In the genomic region with DNA sequence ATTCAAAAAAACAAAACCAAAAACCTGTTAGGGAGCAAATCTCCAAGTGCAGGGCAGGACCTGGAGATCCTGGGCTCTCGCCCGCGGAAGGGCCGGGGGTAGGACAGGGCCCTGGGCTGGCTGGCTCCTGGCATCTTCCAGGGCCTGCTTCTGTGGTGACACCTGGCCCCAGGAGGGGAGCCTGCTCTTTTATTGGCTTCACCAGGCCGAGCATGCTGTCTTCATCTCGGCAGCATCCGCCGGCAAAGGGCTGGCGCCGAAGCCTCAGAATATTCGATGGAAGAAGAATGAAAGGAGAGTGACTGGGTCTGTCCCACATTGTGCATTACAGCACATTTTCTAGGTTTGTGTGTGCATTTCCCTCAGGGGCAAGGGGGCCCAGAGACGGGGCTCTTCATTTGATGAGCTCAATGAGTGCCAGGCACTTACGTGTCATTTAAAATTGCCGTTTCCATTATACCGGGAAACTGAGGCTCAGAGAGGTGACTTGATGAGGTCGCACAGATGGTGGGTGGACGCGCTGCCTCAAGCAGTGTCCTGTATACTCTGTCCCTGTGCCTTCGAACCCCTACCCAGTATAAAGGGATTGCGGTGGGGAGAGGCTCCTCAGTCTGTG, we compare ENCODE assay signal across 8 cellular contexts.
DNase-seq lines count a peak whose midpoint lies in the region; ATAC-seq, FAIRE-seq and TF ChIP-seq lines count a peak whose summit lies in the region.

No MANE protein-coding gene starts in this region.

- no peak for TF ChIP-seq POLR2A in endothelial cell of umbilical vein (IDR thresholded peaks at IDR 0.05; ENCODE audit: low read depth, low read length)

- TF ChIP-seq RAD21 in neural cell (conservative IDR thresholded peaks at IDR 0.05): no peak

- TF ChIP-seq CTCF in endothelial cell of umbilical vein (IDR thresholded peaks at IDR 0.05; ENCODE audit: extremely low read depth in 1 of 2, insufficient read depth in 1 of 2, low read depth in 1 of 2, low read length in 2 of 2) (no peak), neural cell (IDR thresholded peaks at IDR 0.05; ENCODE audit: poor library complexity, severe bottlenecking) (no peak), D721Med (IDR thresholded peaks at IDR 0.05; ENCODE audit: insufficient read depth, missing control alignments) (no peak)

- peak; percentile 12 for ATAC-seq in GM21723 (IDR thresholded peaks at IDR 0.05; ENCODE audit: unreplicated experiment)
- ATAC-seq in GM18519 (IDR thresholded peaks at IDR 0.05; ENCODE audit: low FRiP score, unreplicated experiment): no peak
- no peak for ATAC-seq in HG02938 (IDR thresholded peaks at IDR 0.05; ENCODE audit: unreplicated experiment)

- no peaks in the 10 kb centered on the region for H3K79me2 ChIP-seq in endothelial cell of umbilical vein (ENCODE audit: control insufficient read depth, insufficient read depth, low read length)
- H3K79me2 ChIP-seq in neural cell (replicated peaks; ENCODE audit: insufficient read depth, low read length): no peaks in the 10 kb centered on the region

- FAIRE-seq in endothelial cell of umbilical vein (lab: Jason Lieb, UNC) (no peak), D721Med (lab: Jason Lieb, UNC) (no peak)

- TF ChIP-seq EP300 in neural cell (conservative IDR thresholded peaks at IDR 0.05; ENCODE audit: poor library complexity, severe bottlenecking): no peak

- H2AFZ ChIP-seq in endothelial cell of umbilical vein (ENCODE audit: low read depth, low read length) (peak overlapping the region; percentile 57), neural cell (ENCODE audit: low read depth, low read length) (peak overlapping the region; percentile 77)

- no peaks in the 10 kb centered on the region for H3K9me1 ChIP-seq in endothelial cell of umbilical vein (replicated peaks; ENCODE audit: control insufficient read depth, extremely low read depth, insufficient read depth, low read length)

- no peaks in the 10 kb centered on the region for H3K9me2 ChIP-seq in neural cell (ENCODE audit: insufficient read depth, low read length)

- intact Hi-C loops in endothelial cell of umbilical vein (cut with micrococcal nuclease): loop anchor here (5.0 kb wide), 1 partner anchor 71 kb away; a partner anchor contains a TSS

- no TSS peak for BruUV-seq in endothelial cell of umbilical vein (replicated peaks; lab: Mats Ljungman, UMichigan)

- no peaks in the 10 kb centered on the region for H4K20me1 ChIP-seq in endothelial cell of umbilical vein (replicated peaks; ENCODE audit: control insufficient read depth, extremely low read depth, insufficient read depth, low read length)
- H4K20me1 ChIP-seq in neural cell (ENCODE audit: insufficient read depth): no peaks in the 10 kb centered on the region

- POLR2A ChIA-PET in endothelial cell of umbilical vein (lab: Charles Lee): interaction anchor here (0.6 kb wide), 1 partner anchor 8 kb away, joined by 10 read pairs; no protein-coding TSS in a partner anchor

- H3K9ac ChIP-seq in endothelial cell of umbilical vein (replicated peaks; ENCODE audit: extremely low read depth, insufficient read depth, low read length) (peak overlapping the region; percentile 82), neural cell (ENCODE audit: low read length) (peak overlapping the region; percentile 82)

- peak; percentile 31 for DNase-seq in RPMI8226
- no peak for DNase-seq in endothelial cell of umbilical vein (ENCODE audit: low read depth, low spot score)
- no peak for DNase-seq in D721Med (ENCODE audit: insufficient read length, low spot score)
- DNase-seq in cortex of kidney (lab: John Stamatoyannopoulos, UW): no peak

- CTCF ChIA-PET in endothelial cell of umbilical vein (lab: Charles Lee): interaction anchor here (0.7 to 2.3 kb wide), 2 partner anchors 98 to 465 kb away, joined by 3 to 9 read pairs; no protein-coding TSS in a partner anchor

- H3K36me3 ChIP-seq in endothelial cell of umbilical vein (ENCODE audit: control insufficient read depth in 2 of 2, extremely low read depth in 1 of 2, insufficient read depth in 2 of 2, low read length in 2 of 2): no peaks in the 10 kb centered on the region
- H3K36me3 ChIP-seq in neural cell (ENCODE audit: insufficient read depth, low read length): no peaks in the 10 kb centered on the region

- H3K27me3 ChIP-seq in endothelial cell of umbilical vein (ENCODE audit: control insufficient read depth in 2 of 2, insufficient read depth in 2 of 2, low read length in 2 of 2): no peaks in the 10 kb centered on the region
- H3K27me3 ChIP-seq in neural cell (ENCODE audit: insufficient read depth, low read depth, low read length): no peaks in the 10 kb centered on the region

- no peaks in the 10 kb centered on the region for H3F3A ChIP-seq in neural cell (ENCODE audit: insufficient read depth, low read length, poor library complexity, severe bottlenecking)

- H3K27ac ChIP-seq in endothelial cell of umbilical vein (ENCODE audit: insufficient read depth, low read depth, low read length): no peak overlapping the region
- H3K27ac ChIP-seq in neural cell (ENCODE audit: low read length): peak overlapping the region; percentile 57

- H3K4me3 ChIP-seq in endothelial cell of umbilical vein (replicated peaks in 1 of 3; ENCODE audit: insufficient read depth in 1 of 3, low read depth in 1 of 3, low read length in 3 of 3) (peak overlapping the region; percentile 35 to 64 (median 59)), neural cell (ENCODE audit: low read length) (peak overlapping the region; percentile 75)

- H3K9me3 ChIP-seq in endothelial cell of umbilical vein (replicated peaks; ENCODE audit: control insufficient read depth, insufficient read depth, low read length) (no peaks in the 10 kb centered on the region), neural cell (ENCODE audit: low read length) (no peaks in the 10 kb centered on the region)

- peaks cover 11% of the 10 kb centered on the region for H3K4me1 ChIP-seq in endothelial cell of umbilical vein (ENCODE audit: control insufficient read depth, extremely low read depth, insufficient read depth, low read length)

- peak overlapping the region; percentile 26 for H3K4me2 ChIP-seq in endothelial cell of umbilical vein (ENCODE audit: insufficient read depth, low read length)
- H3K4me2 ChIP-seq in neural cell (ENCODE audit: low read length): peak overlapping the region; percentile 21

- dilution Hi-C loops in endothelial cell of umbilical vein (cut with MboI; ENCODE audit: extremely low pct_ligation_motif_present, low sequenced_read_pairs): no loop called here

TF ChIP-seq in endothelial cell of umbilical vein, 7 proteins besides CTCF, POLR2A, EP300 and RAD21:
- no peak for TF ChIP-seq FOS (IDR thresholded peaks at IDR 0.05; ENCODE audit: borderline replicate concordance, insufficient read depth, low read length)
- TF ChIP-seq JUN (IDR thresholded peaks at IDR 0.05; ENCODE audit: borderline replicate concordance, insufficient read depth, insufficient read length, low read depth): no peak
- TF ChIP-seq, protein P1, sequence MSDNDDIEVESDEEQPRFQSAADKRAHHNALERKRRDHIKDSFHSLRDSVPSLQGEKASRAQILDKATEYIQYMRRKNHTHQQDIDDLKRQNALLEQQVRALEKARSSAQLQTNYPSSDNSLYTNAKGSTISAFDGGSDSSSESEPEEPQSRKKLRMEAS (IDR thresholded peaks at IDR 0.05; ENCODE audit: insufficient read depth, insufficient read length): no peak
- no peak for TF ChIP-seq GATA2 (IDR thresholded peaks at IDR 0.05; ENCODE audit: insufficient read depth, insufficient read length, low read depth, low read length)
- TF ChIP-seq EZH2 (IDR thresholded peaks at IDR 0.05; ENCODE audit: borderline replicate concordance, low read depth, low read length, severe bottlenecking): no peak
- no peak for TF ChIP-seq POLR2AphosphoS5 (IDR thresholded peaks at IDR 0.05; ENCODE audit: insufficient read depth, low read depth, low read length)
- no peak for TF ChIP-seq MYC (IDR thresholded peaks at IDR 0.05; ENCODE audit: low read depth, low read length)

TF ChIP-seq in neural cell, 6 proteins besides CTCF, POLR2A, EP300 and RAD21:
- TF ChIP-seq SMC3 (conservative IDR thresholded peaks at IDR 0.05; ENCODE audit: poor library complexity) (no peak), TAF1 (IDR thresholded peaks at IDR 0.05; ENCODE audit: low read depth) (no peak), MXI1 (conservative IDR thresholded peaks at IDR 0.05; ENCODE audit: poor library complexity, severe bottlenecking) (no peak), EZH2 (IDR thresholded peaks at IDR 0.05; ENCODE audit: borderline replicate concordance, insufficient read depth, low read length, poor library complexity, severe bottlenecking) (no peak)
